Comparison of ENCODE assay signal across 21 cellular contexts in the genomic region with DNA sequence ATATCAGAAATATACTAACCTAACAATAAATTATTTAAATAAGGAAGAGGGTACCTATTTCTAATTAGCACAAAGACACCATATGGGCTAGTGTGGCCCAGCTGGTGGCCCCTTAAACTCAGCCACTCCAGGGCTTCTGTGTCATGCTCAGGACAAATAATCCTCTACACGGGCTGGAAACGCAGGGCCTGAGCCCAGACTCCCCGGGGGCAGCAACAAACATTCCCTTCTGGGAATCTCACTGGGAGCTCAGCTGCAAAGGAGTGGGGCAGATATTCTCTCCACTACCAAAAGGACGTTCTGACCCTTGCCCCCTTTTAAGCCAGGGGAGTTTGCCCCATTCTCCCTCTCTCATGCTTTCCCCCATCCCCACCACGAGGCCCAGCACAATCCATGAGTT. TPM values are rescaled to one million over a fixed set of nuclear protein-coding genes. Genes with fewer than 3 reads are reported as not detected.
A peak's percentile ranks its signal among the peaks of the same experiment; 100 is the strongest.
DNase-seq lines count a peak whose midpoint lies in the region; ATAC-seq and TF ChIP-seq lines count a peak whose summit lies in the region.
"Had no signal": no experiment of that assay in that cellular context is flagged by ENCODE, and none has a peak within 500 bp of the region (broad histone marks: within the 10 kb centered on the region; RNA-seq: fewer than 3 reads in every experiment).

No MANE protein-coding gene starts in this region.

- H3K27ac ChIP-seq in GM23338 (ENCODE audit: low read depth), result no peak overlapping the region
- H3K27ac ChIP-seq: KMS-11, SJSA1 had no signal

- H2AFZ ChIP-seq in GM23338, result peak overlapping the region; percentile 88

- H3K4me1 ChIP-seq in GM23338 (ENCODE audit: insufficient read depth) (peaks cover 12% of the 10 kb centered on the region; the same call in 1 of the 2 replicates), NT2/D1 (ENCODE audit: insufficient read depth, insufficient read length) (no peaks in the 10 kb centered on the region)
- H3K4me1 ChIP-seq: SJSA1 had no signal

- H3K36me3 Mint-ChIP-seq in GM23338 (ENCODE audit: low read depth), result no peaks in the 10 kb centered on the region
- H3K36me3 Mint-ChIP-seq in glutamatergic neuron (ENCODE audit: unreplicated experiment), result no peaks in the 10 kb centered on the region
- H3K36me3 Mint-ChIP-seq: CD4-positive, CD25-positive, alpha-beta regulatory T cell had no signal

- no peaks in the 10 kb centered on the region for H4K20me1 ChIP-seq in GM23338 (replicated peaks; ENCODE audit: insufficient read depth)

- H3K27me3 ChIP-seq in GM23338 (ENCODE audit: insufficient read depth), result no peaks in the 10 kb centered on the region
- no peaks in the 10 kb centered on the region for H3K27me3 ChIP-seq in NT2/D1 (ENCODE audit: insufficient read depth, insufficient read length)
- H3K27me3 ChIP-seq: SJSA1 had no signal

- H3K4me3 Mint-ChIP-seq in GM23338 (no peak overlapping the region), glutamatergic neuron (ENCODE audit: unreplicated experiment) (no peak overlapping the region)
- H3K4me3 Mint-ChIP-seq: CD4-positive, CD25-positive, alpha-beta regulatory T cell; T-helper 1 cell treated with Interleukin-12 subunit alpha and Interleukin-12 subunit beta and Interleukin-4 antibody, amounts not matched to agents 30 μg/mL and 1 μg/mL, for 36 hours had no signal

- no peaks in the 10 kb centered on the region for H3K9me2 ChIP-seq in GM23338 (ENCODE audit: insufficient read depth)

- H3K79me2 ChIP-seq in GM23338 (replicated peaks; ENCODE audit: insufficient read depth), result no peaks in the 10 kb centered on the region

- H3K4me1 Mint-ChIP-seq in GM23338, result peaks cover 15% of the 10 kb centered on the region; the same call in 2 of the 3 replicates
- peaks cover 16% of the 10 kb centered on the region for H3K4me1 Mint-ChIP-seq in glutamatergic neuron (ENCODE audit: low read depth, unreplicated experiment)

- no peak overlapping the region for H3K4me2 ChIP-seq in GM23338
- H3K4me2 ChIP-seq: KMS-11 had no signal

- H3K4me3 ChIP-seq in GM23338, result no peak overlapping the region
- H3K4me3 ChIP-seq in NT2/D1 (ENCODE audit: insufficient read length, low read depth), result no peak overlapping the region
- H3K4me3 ChIP-seq: SJSA1 had no signal

- ATAC-seq in GM23338, result peak; percentile 52
- ATAC-seq in GM19397 (IDR thresholded peaks at IDR 0.05; ENCODE audit: unreplicated experiment), result no peak
- no peak for ATAC-seq in HG03159 (IDR thresholded peaks at IDR 0.05; ENCODE audit: unreplicated experiment)
- ATAC-seq: Right ventricle myocardium inferior had no signal

- no peak for TF ChIP-seq CTCF in GM23338 (conservative IDR thresholded peaks at IDR 0.05; ENCODE audit: low read depth in 2 of 2)
- TF ChIP-seq CTCF in glutamatergic neuron (IDR thresholded peaks at IDR 0.05; ENCODE audit: partially characterized antibody, unreplicated experiment), result no peak

- no peaks in the 10 kb centered on the region for H3F3A ChIP-seq in GM23338 (replicated peaks; ENCODE audit: low read depth)

- no peaks in the 10 kb centered on the region for H3K9me3 ChIP-seq in NT2/D1 (ENCODE audit: insufficient read depth, low read length)

- peak overlapping the region; percentile 12 for H3K9ac ChIP-seq in NT2/D1 (ENCODE audit: insufficient read length, low read depth)
- H3K9ac ChIP-seq: KMS-11 had no signal

- H3K9me3 Mint-ChIP-seq in GM23338, result no peaks in the 10 kb centered on the region
- peaks cover 3% of the 10 kb centered on the region for H3K9me3 Mint-ChIP-seq in glutamatergic neuron (ENCODE audit: unreplicated experiment)
- H3K9me3 Mint-ChIP-seq: T-helper 1 cell treated with Interleukin-12 subunit alpha and Interleukin-12 subunit beta and Interleukin-4 antibody, amounts not matched to agents 30 μg/mL and 1 μg/mL, for 36 hours had no signal

- H3K36me3 ChIP-seq in GM23338 (ENCODE audit: insufficient read depth) (no peaks in the 10 kb centered on the region), NT2/D1 (ENCODE audit: insufficient read depth, insufficient read length, low read length) (no peaks in the 10 kb centered on the region)
- H3K36me3 ChIP-seq: SJSA1 had no signal

- H3K27me3 Mint-ChIP-seq in GM23338 (ENCODE audit: insufficient read depth, low read depth, poor library complexity) (peaks cover 3% of the 10 kb centered on the region), glutamatergic neuron (ENCODE audit: unreplicated experiment) (peaks cover 4% of the 10 kb centered on the region)
- H3K27me3 Mint-ChIP-seq: CD4-positive, CD25-positive, alpha-beta regulatory T cell had no signal

- H3K27ac Mint-ChIP-seq in GM23338, result no peak overlapping the region
- peak overlapping the region; percentile 74 for H3K27ac Mint-ChIP-seq in glutamatergic neuron (ENCODE audit: unreplicated experiment)
- H3K27ac Mint-ChIP-seq: T-helper 1 cell treated with Interleukin-12 subunit alpha and Interleukin-12 subunit beta and Interleukin-4 antibody, amounts not matched to agents 30 μg/mL and 1 μg/mL, for 36 hours had no signal

- DNase-seq in GM23338 (ENCODE audit: low spot score), result no peak
- DNase-seq in NCI-H146 (lab: John Stamatoyannopoulos, UW), result peak; percentile 68
- no peak for DNase-seq in NT2/D1 (ENCODE audit: low read depth, low spot score)
- peak; percentile 55 for DNase-seq in glutamatergic neuron
- DNase-seq in NCI-H1092 (lab: John Stamatoyannopoulos, UW), result no peak
- DNase-seq: CD4-positive, CD25-positive, alpha-beta regulatory T cell; EL; HCEC 1CT; IMR-90; NCI-H1105 treated with DMSO at 0.1 percent for 48 hours; NCI-H187 treated with DMSO at 0.1 percent for 48 hours; NCI-H2107; NCI-H446 treated with DMSO at 0.1 percent for 48 hours; NCI-H774; OCI-M1 had no signal

TF ChIP-seq in GM23338, 12 proteins besides CTCF, POLR2A, EP300 and RAD21 (continues in another document):
- TF ChIP-seq ZNF331 (CRISPR knock-in tag; IDR thresholded peaks at IDR 0.05; ENCODE audit: low read depth) (no peak), EZH2 (IDR thresholded peaks at IDR 0.05; ENCODE audit: low read depth, unreplicated experiment) (no peak), POLR2AphosphoS5 (IDR thresholded peaks at IDR 0.05; ENCODE audit: low read depth) (no peak), ZNF114 (CRISPR knock-in tag; IDR thresholded peaks at IDR 0.05) (no peak), NANOG (IDR thresholded peaks at IDR 0.05; ENCODE audit: borderline replicate concordance) (no peak), CREB1 (CRISPR knock-in tag; IDR thresholded peaks at IDR 0.05; ENCODE audit: low read depth) (no peak)
- TF ChIP-seq, protein P1, sequence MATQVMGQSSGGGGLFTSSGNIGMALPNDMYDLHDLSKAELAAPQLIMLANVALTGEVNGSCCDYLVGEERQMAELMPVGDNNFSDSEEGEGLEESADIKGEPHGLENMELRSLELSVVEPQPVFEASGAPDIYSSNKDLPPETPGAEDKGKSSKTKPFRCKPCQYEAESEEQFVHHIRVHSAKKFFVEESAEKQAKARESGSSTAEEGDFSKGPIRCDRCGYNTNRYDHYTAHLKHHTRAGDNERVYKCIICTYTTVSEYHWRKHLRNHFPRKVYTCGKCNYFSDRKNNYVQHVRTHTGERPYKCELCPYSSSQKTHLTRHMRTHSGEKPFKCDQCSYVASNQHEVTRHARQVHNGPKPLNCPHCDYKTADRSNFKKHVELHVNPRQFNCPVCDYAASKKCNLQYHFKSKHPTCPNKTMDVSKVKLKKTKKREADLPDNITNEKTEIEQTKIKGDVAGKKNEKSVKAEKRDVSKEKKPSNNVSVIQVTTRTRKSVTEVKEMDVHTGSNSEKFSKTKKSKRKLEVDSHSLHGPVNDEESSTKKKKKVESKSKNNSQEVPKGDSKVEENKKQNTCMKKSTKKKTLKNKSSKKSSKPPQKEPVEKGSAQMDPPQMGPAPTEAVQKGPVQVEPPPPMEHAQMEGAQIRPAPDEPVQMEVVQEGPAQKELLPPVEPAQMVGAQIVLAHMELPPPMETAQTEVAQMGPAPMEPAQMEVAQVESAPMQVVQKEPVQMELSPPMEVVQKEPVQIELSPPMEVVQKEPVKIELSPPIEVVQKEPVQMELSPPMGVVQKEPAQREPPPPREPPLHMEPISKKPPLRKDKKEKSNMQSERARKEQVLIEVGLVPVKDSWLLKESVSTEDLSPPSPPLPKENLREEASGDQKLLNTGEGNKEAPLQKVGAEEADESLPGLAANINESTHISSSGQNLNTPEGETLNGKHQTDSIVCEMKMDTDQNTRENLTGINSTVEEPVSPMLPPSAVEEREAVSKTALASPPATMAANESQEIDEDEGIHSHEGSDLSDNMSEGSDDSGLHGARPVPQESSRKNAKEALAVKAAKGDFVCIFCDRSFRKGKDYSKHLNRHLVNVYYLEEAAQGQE (IDR thresholded peaks at IDR 0.05; ENCODE audit: unreplicated experiment), result no peak

RNA-seq across cellular contexts. Expression of a gene that starts 43.7 kb away (rescaled TPM):
- total RNA-seq in GM23338 (2014; rRNA removed; shearing (Covaris generic)), result 8.3 and 12.1 TPM in 2 replicates
- 5.5 and 6.5 TPM in 2 replicates for polyA plus RNA-seq in GM23338 (2016; fragmentation: Nextera tagmentation; extraction: Ambion mirVana)
- 3.7 TPM for total RNA-seq in glutamatergic neuron (ENCODE audit: unreplicated experiment)

Comparison
In these comparisons a context has a peak if more than half of its experiments do, and no peak if none do; other contexts are left out.
1. DNase-seq: peak in NCI-H146 (single experiment) and glutamatergic neuron (single experiment); none in GM23338 (single experiment), NT2/D1 (single experiment) and NCI-H1092 (single experiment).